ENCODE assay signal across 22 cellular contexts in the genomic region with DNA sequence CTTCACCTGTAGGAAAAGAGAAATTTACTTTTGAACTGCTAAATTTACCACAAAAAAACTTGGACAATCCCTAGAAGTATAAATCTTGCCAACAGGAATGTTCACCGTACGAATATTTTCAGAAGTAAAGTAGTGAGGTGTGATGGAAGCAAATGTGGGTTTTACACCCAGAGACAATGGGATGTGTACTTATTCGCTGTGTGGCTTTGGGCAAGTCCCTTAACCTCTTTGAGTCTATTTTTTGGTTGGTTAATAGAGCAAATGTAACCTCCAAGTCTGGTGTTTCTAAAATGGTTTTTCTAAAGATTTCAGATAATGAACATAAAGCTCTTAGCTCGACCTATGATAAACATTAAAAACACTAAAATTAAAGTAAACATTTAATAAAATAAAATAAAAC. TPM values are rescaled to one million over a fixed set of nuclear protein-coding genes. Genes with fewer than 3 reads are reported as not detected.
"Had no signal": no experiment of that assay in that cellular context is flagged by ENCODE, and none has a peak within 500 bp of the region (broad histone marks: within the 10 kb centered on the region; RNA-seq: fewer than 3 reads in every experiment).

No MANE protein-coding gene starts in this region.

- H3K9me3 Mint-ChIP-seq: activated naive CD8-positive, alpha-beta T cell treated with anti-CD3 and anti-CD28 coated beads, Interleukin-2, amount 50 U/mL, for 24 hours; endodermal cell; natural killer cell had no signal

- H3K4me1 Mint-ChIP-seq: endodermal cell had no signal

- H3K27ac Mint-ChIP-seq: activated naive CD8-positive, alpha-beta T cell treated with anti-CD3 and anti-CD28 coated beads, Interleukin-2, amount 50 U/mL, for 24 hours; endodermal cell; natural killer cell had no signal

- H3K27me3 Mint-ChIP-seq: activated naive CD8-positive, alpha-beta T cell treated with anti-CD3 and anti-CD28 coated beads, Interleukin-2, amount 50 U/mL, for 24 hours had no signal

- DNase-seq: activated CD4-positive, alpha-beta T cell treated with anti-CD3 and anti-CD28 coated beads for 48 hours; activated CD4-positive, CD25-positive, alpha-beta regulatory T cell; activated CD8-positive, alpha-beta memory T cell treated with anti-CD3 and anti-CD28 coated beads for 24 hours; activated CD8-positive, alpha-beta memory T cell treated with anti-CD3 and anti-CD28 coated beads, Interleukin-2, amount 50 U/mL, for 4 hours; activated effector memory CD4-positive, alpha-beta T cell treated with anti-CD3 and anti-CD28 coated beads, Interleukin-2, amount 50 U/mL, for 16 hours; activated naive CD8-positive, alpha-beta T cell treated with anti-CD3 and anti-CD28 coated beads, Interleukin-2, amount 50 U/mL, for 24 hours; activated T-cell treated with anti-CD3 and anti-CD28 coated beads, Interleukin-2, amount 50 U/mL, for 48 hours; cerebellar nuclear complex; endodermal cell; esophagus squamous epithelium; gastrocnemius medialis; hippocampal formation; kidney glomerular epithelial cell; left lung; natural killer cell; stimulated activated CD4-positive, alpha-beta T cell treated with anti-CD3 and anti-CD28 coated beads, Interleukin-2, amount 100 ng/mL, for 48 hours; stimulated activated CD8-positive, alpha-beta memory T cell treated with anti-CD3 and anti-CD28 coated beads, Interleukin-4, amount 100 ng/mL, for 48 hours; stimulated activated naive CD4-positive, alpha-beta T cell treated with Interleukin-2 at 50 U/mL for 16 hours; T1000; upper lobe of left lung had no signal

- ATAC-seq: activated naive CD8-positive, alpha-beta T cell treated with anti-CD3 and anti-CD28 coated beads, Interleukin-2, amount 50 U/mL, for 24 hours; gastrocnemius medialis; left lung; natural killer cell; SK-N-SH treated with all-trans-retinoic acid at 6 μM for 48 hours had no signal

- H3K4me3 Mint-ChIP-seq: activated naive CD8-positive, alpha-beta T cell treated with anti-CD3 and anti-CD28 coated beads, Interleukin-2, amount 50 U/mL, for 24 hours; endodermal cell; natural killer cell had no signal

RNA-seq across cellular contexts. Expression of a gene that starts 27.8 kb away (rescaled TPM):
- total RNA-seq: endodermal cell, natural killer cell, renal cortical epithelial cell had no signal
